19 cellular contexts compared by ENCODE assay signal in genomic region chr12:85000766-85001165, GRCh38. TPM values are rescaled to one million over a fixed set of nuclear protein-coding genes. Genes with fewer than 3 reads are reported as not detected.
"Had no signal": no experiment of that assay in that cellular context is flagged by ENCODE, and none has a peak within 500 bp of the region (broad histone marks: within the 10 kb centered on the region; RNA-seq: fewer than 3 reads in every experiment).

No MANE protein-coding gene starts in this region.

- H3K27me3 ChIP-seq: SJSA1 had no signal

- H3K9me3 ChIP-seq: SJSA1 had no signal

- H3K27ac ChIP-seq: SJSA1, SK-N-MC had no signal

- H3K4me1 ChIP-seq: SJSA1 had no signal

- H3K36me3 ChIP-seq: SJSA1 had no signal

- H3K4me3 ChIP-seq: SJSA1, SK-N-MC had no signal

- DNase-seq: KBM-7, NCI-H1092, NCI-H1105 treated with DMSO at 0.1 percent for 48 hours, NCI-H1417 treated with DMSO at 0.1 percent for 48 hours, NCI-H146, NCI-H1694 treated with DMSO at 0.1 percent for 48 hours, NCI-H1930, NCI-H2081, NCI-H2107, NCI-H2171 treated with DMSO at 0.1 percent for 48 hours, NCI-H345, NCI-H69, NCI-H774, Right ventricle myocardium superior, RPMI8226, SIG-M5 had no signal

RNA-seq across cellular contexts. Expression of gene TSPAN19, which starts 35.3 kb away (rescaled TPM):
- total RNA-seq: HT-29, SJSA1 had no signal

RNA-seq across cellular contexts. Expression of gene LRRIQ1, which starts 35.4 kb away (rescaled TPM):
- total RNA-seq: SJSA1 had no signal
